8 cellular contexts compared by ENCODE assay signal in the genomic region with DNA sequence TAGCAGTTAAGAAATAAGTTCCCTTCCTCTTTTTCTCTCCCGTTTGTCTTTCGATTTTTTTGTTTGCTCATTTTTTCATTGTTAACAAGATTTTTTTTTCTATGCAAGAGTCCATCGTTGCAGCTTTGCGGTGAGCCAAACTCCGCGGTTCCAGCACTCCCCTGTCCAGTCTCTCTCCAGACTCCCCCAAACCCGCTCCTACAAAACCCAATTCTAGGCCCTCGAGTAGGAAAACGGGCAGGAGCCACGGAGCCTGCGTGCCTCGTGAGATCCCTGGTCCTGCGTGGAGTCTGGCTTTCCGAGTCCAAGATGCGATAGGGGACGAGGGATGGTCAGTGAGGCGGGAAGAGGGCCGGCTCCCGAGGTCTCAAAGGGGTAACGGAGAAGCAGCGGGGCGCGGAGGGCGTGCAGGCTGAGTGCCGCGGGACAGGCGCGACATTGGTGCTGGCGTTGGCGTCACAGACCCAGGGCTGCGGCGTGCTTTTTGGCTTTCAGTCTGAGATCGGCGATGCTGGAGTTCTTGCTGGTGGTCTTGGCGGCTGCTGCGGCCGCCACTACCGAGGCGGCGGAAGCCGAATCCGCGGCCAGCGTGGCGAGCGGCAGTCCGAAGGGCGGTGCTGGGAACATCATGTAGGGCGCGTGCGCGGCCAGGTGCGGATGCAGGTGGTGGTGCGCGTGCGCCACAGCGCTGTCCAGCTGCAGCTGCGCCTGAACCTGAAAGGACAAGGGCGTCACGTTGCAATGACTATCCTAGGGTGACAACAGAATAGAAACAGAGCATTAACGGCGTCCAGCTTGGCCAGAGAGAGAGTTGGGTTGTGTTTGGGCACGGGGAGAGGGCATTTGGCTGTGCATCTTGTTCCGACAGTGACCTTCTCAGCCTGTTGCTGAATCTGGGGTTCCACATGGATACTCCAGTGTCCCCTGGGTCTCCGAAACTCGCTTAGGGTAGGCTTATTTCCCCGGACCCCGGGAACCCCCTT. TPM values are rescaled to one million over a fixed set of nuclear protein-coding genes. Genes with fewer than 3 reads are reported as not detected.
DNase-seq lines count a peak whose midpoint lies in the region; ATAC-seq and TF ChIP-seq lines count a peak whose summit lies in the region.

No MANE protein-coding gene starts in this region.

- no peak for TF ChIP-seq POLR2A in spleen (IDR thresholded peaks at IDR 0.05)

- H3K27me3 ChIP-seq in CD4-positive, alpha-beta memory T cell (ENCODE audit: insufficient read depth, low read length): peaks cover 68% of the 10 kb centered on the region
- peaks cover 100% of the 10 kb centered on the region for H3K27me3 ChIP-seq in iPS-18a (ENCODE audit: control insufficient read depth, insufficient read depth, low read length)
- H3K27me3 ChIP-seq in spleen (replicated peaks in 1 of 7): peaks cover 20 to 100% (median 98%) of the 10 kb centered on the region in 7 donors

- CTCF ChIA-PET in CD4-positive, alpha-beta memory T cell (lab: Charles Lee; ENCODE audit: partially characterized antibody): interaction anchor here (0.7 to 1.1 kb wide), 2 partner anchors 12 to 17 kb away, joined by 4 read pairs; a partner anchor contains a TSS

- POLR2A ChIA-PET in CD4-positive, alpha-beta memory T cell (lab: Charles Lee; ENCODE audit: partially characterized antibody): interaction anchor here (5.0 kb wide), 1 partner anchor 12 kb away, joined by 19 read pairs; a partner anchor contains a TSS
- POLR2A ChIA-PET in activated naive CD8-positive, alpha-beta T cell treated with anti-CD3 and anti-CD28 coated beads, Interleukin-2, amount 10 ng/mL, durations not matched to agents 7 days and 5 days (lab: Charles Lee): interaction anchor here (0.6 to 2.0 kb wide), 3 partner anchors 9 to 22 kb away, joined by 3 to 9 read pairs (median 3); a partner anchor contains a TSS

- DNase-seq in CD4-positive, alpha-beta memory T cell: peak; percentile 75 to 81 (median 79)
- DNase-seq in HT-29 (ENCODE audit: low spot score): peak; percentile 88
- DNase-seq in SHP77 treated with DMSO at 0.1 percent for 48 hours (lab: John Stamatoyannopoulos, UW): peak; percentile 80
- DNase-seq in activated naive CD8-positive, alpha-beta T cell treated with anti-CD3 and anti-CD28 coated beads, Interleukin-2, amount 10 ng/mL, durations not matched to agents 7 days and 5 days: peak; percentile 83
- DNase-seq in spleen: peak; percentile 92
- no peak for DNase-seq in AG20443 (ENCODE audit: low spot score)

- H3K4me1 ChIP-seq in CD4-positive, alpha-beta memory T cell (ENCODE audit: insufficient read depth, low read length): peaks cover 14% of the 10 kb centered on the region
- H3K4me1 ChIP-seq in iPS-18a (ENCODE audit: control insufficient read depth, low read depth, low read length): peaks cover 23% of the 10 kb centered on the region
- peaks cover 9 to 42% (median 25%) of the 10 kb centered on the region in 6 donors for H3K4me1 ChIP-seq in spleen

- TF ChIP-seq CTCF in spleen (IDR thresholded peaks at IDR 0.05 in 8 of 11, conservative IDR thresholded peaks at IDR 0.05 in 3 of 11): peak in 1 of 11 experiments; percentile 24

- no peaks in the 10 kb centered on the region for H3K36me3 ChIP-seq in CD4-positive, alpha-beta memory T cell (ENCODE audit: insufficient read depth, low read length)
- H3K36me3 ChIP-seq in iPS-18a (ENCODE audit: control insufficient read depth, low read depth, low read length): no peaks in the 10 kb centered on the region
- H3K36me3 ChIP-seq in spleen: no peaks in the 10 kb centered on the region

- peak overlapping the region; percentile 85 to 95 (median 90) for H3K4me3 Mint-ChIP-seq in CD4-positive, alpha-beta memory T cell
- peak overlapping the region; percentile 88 for H3K4me3 Mint-ChIP-seq in activated naive CD8-positive, alpha-beta T cell treated with anti-CD3 and anti-CD28 coated beads, Interleukin-2, amount 10 ng/mL, durations not matched to agents 7 days and 5 days

- H3K36me3 Mint-ChIP-seq in CD4-positive, alpha-beta memory T cell: peaks cover 0 to 7% of the 10 kb centered on the region in 2 donors
- no peaks in the 10 kb centered on the region for H3K36me3 Mint-ChIP-seq in activated naive CD8-positive, alpha-beta T cell treated with anti-CD3 and anti-CD28 coated beads, Interleukin-2, amount 10 ng/mL, durations not matched to agents 7 days and 5 days

- peaks cover 2 to 45% (median 24%) of the 10 kb centered on the region in 8 donors for H3K9me3 Mint-ChIP-seq in CD4-positive, alpha-beta memory T cell
- H3K9me3 Mint-ChIP-seq in activated naive CD8-positive, alpha-beta T cell treated with anti-CD3 and anti-CD28 coated beads, Interleukin-2, amount 10 ng/mL, durations not matched to agents 7 days and 5 days: no peaks in the 10 kb centered on the region

- intact Hi-C loops in CD4-positive, alpha-beta memory T cell (cut with micrococcal nuclease): loop anchor here (1.0 to 2.0 kb wide), 2 partner anchors 8 to 13 kb away; a partner anchor contains a TSS
- intact Hi-C loops in spleen (cut with DNase I; ENCODE audit: low total_unique reads): no loop called here

- H3K27me3 Mint-ChIP-seq in CD4-positive, alpha-beta memory T cell: peaks cover 70 to 78% of the 10 kb centered on the region in 2 donors
- peaks cover 97% of the 10 kb centered on the region for H3K27me3 Mint-ChIP-seq in activated naive CD8-positive, alpha-beta T cell treated with anti-CD3 and anti-CD28 coated beads, Interleukin-2, amount 10 ng/mL, durations not matched to agents 7 days and 5 days

- H3K4me3 ChIP-seq in CD4-positive, alpha-beta memory T cell (ENCODE audit: low read length in 2 of 2): peak overlapping the region; percentile 22 to 68
- peak overlapping the region; percentile 83 for H3K4me3 ChIP-seq in iPS-18a (ENCODE audit: low read length)
- H3K4me3 ChIP-seq in spleen: peak overlapping the region; percentile 48 to 73 (median 60)

- peak; percentile 90 for ATAC-seq in GM19467 (IDR thresholded peaks at IDR 0.05; ENCODE audit: unreplicated experiment)
- ATAC-seq in activated naive CD8-positive, alpha-beta T cell treated with anti-CD3 and anti-CD28 coated beads, Interleukin-2, amount 10 ng/mL, durations not matched to agents 7 days and 5 days (ENCODE audit: low read depth): peak; percentile 97

- no peaks in the 10 kb centered on the region for H3K9me3 ChIP-seq in CD4-positive, alpha-beta memory T cell (ENCODE audit: control insufficient read depth in 1 of 2, low read length in 2 of 2)
- H3K9me3 ChIP-seq in iPS-18a (ENCODE audit: control insufficient read depth, low read depth, low read length) (no peaks in the 10 kb centered on the region), spleen (peaks cover 0 to 15% (median 0%) of the 10 kb centered on the region in 8 donors)

- peaks cover 7 to 29% (median 16%) of the 10 kb centered on the region in 4 donors for H3K4me1 Mint-ChIP-seq in CD4-positive, alpha-beta memory T cell
- H3K4me1 Mint-ChIP-seq in activated naive CD8-positive, alpha-beta T cell treated with anti-CD3 and anti-CD28 coated beads, Interleukin-2, amount 10 ng/mL, durations not matched to agents 7 days and 5 days: peaks cover 12% of the 10 kb centered on the region

- H3K27ac Mint-ChIP-seq in CD4-positive, alpha-beta memory T cell: peak overlapping the region in 6 of 7 donors; percentile 17 to 96 (median 86)
- peak overlapping the region; percentile 21 for H3K27ac Mint-ChIP-seq in activated naive CD8-positive, alpha-beta T cell treated with anti-CD3 and anti-CD28 coated beads, Interleukin-2, amount 10 ng/mL, durations not matched to agents 7 days and 5 days

- peak overlapping the region; percentile 52 for H3K9ac ChIP-seq in iPS-18a (ENCODE audit: low read length)

- 1 to 3% (median 2%) methylated on average over 38 to 68 of the region's 68 CpGs for WGBS in spleen, 5 donors

- no peak overlapping the region for H3K27ac ChIP-seq in CD4-positive, alpha-beta memory T cell (ENCODE audit: low read depth, low read length)
- no peak overlapping the region for H3K27ac ChIP-seq in iPS-18a (ENCODE audit: low read length)
- H3K27ac ChIP-seq in spleen: peak overlapping the region in 5 of 8 donors; percentile 0 to 69 (median 41)

RNA-seq across cellular contexts. Expression of a gene that starts 8.4 kb away (rescaled TPM):
- not detected for total RNA-seq in CD4-positive, alpha-beta memory T cell
- not detected for polyA plus RNA-seq in CD4-positive, alpha-beta memory T cell
- total RNA-seq in HT-29 (2014; rRNA removed; shearing (Covaris generic)): not detected in 2 replicates
- not detected for total RNA-seq in activated naive CD8-positive, alpha-beta T cell treated with anti-CD3 and anti-CD28 coated beads, Interleukin-2, amount 10 ng/mL, durations not matched to agents 7 days and 5 days
- total RNA-seq in spleen: under 1 TPM in 3 of 7 donors, not detected in 4; 0.21 to 0.34 (median 0.23) TPM
- polyA plus RNA-seq in spleen: under 1 TPM in 2 of 3 donors, not detected in 1; 0.05 to 0.10 TPM

RNA-seq across cellular contexts. Expression of a gene that starts 12.0 kb away (rescaled TPM):
- 10 to 100 TPM; 34.1 to 35.7 TPM for total RNA-seq in CD4-positive, alpha-beta memory T cell
- polyA plus RNA-seq in CD4-positive, alpha-beta memory T cell: 10 to 100 TPM; 23.4 to 33.2 TPM
- 17.4 and 17.8 TPM in 2 replicates for total RNA-seq in HT-29 (2014; rRNA removed; shearing (Covaris generic))
- 10 to 100 TPM; 42.9 to 48.9 TPM for total RNA-seq in activated naive CD8-positive, alpha-beta T cell treated with anti-CD3 and anti-CD28 coated beads, Interleukin-2, amount 10 ng/mL, durations not matched to agents 7 days and 5 days
- 10 to 100 TPM; 30.2 to 56.5 (median 35.1) TPM for total RNA-seq in spleen
- polyA plus RNA-seq in spleen: 10 to 100 TPM in 2 of 3 donors, 1 to 10 TPM in 1; 7.2 to 14.0 (median 12.0) TPM

Comparison
In these comparisons a context has a peak if more than half of its experiments do, and no peak if none do; other contexts are left out.
1. H3K27ac ChIP-seq: peak in spleen (5 of 8); none in CD4-positive, alpha-beta memory T cell (single experiment) and iPS-18a (single experiment).
2. Peak in every context shown above with its lines, with median percentiles within 50 percentile points of each other: H3K4me3 ChIP-seq.